Comparison of ENCODE assay signal across 8 cellular contexts in the genomic region with DNA sequence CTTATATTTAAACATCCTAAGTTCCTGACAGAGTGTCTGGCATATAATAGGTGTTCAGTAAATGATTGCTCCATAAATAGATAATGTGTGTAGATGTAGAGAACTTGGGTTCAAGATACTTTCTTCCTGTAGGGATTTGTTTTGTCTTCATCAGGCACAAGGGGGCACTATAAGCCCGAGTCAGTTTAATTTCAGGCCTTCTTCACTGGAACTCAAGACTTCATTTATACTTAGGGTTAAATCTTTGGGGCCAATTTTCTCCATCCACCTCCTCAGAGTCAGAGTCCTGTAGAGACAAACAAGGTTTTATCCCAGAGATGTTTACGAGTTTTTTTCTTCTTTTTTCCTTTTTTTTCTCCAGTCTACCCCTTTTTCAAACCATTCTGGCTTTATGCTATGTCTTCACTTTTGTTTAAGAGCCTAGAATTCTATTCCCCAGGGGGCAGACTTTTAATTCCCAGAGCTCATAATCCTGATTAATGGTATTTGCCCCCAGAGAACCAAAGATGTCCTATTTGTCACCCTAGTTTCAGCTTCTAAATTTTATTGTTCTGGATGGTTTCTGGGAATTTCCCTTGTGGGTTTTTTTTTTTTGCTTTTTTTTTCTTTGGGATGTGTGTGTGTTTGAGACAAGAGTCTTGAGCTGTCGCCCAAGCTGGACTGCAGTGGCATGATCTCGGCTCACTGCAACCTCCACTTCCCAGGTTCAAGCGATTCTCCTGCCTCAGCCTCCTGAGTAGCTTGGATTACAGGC.
DNase-seq lines count a peak whose midpoint lies in the region; ATAC-seq and TF ChIP-seq lines count a peak whose summit lies in the region.

No MANE protein-coding gene starts in this region.

- H3K4me1 Mint-ChIP-seq in type B pancreatic cell (ENCODE audit: unreplicated experiment), result peaks cover 21% of the 10 kb centered on the region

- no peaks in the 10 kb centered on the region for H3K36me3 ChIP-seq in HCT116 (ENCODE audit: control insufficient read depth in 1 of 2, insufficient read depth in 2 of 2, low read length in 2 of 2)
- H3K36me3 ChIP-seq in PC-3 (ENCODE audit: low read depth, low read length), result no peaks in the 10 kb centered on the region

- H3K9me2 ChIP-seq in HCT116 (ENCODE audit: insufficient read depth) (no peaks in the 10 kb centered on the region), PC-3 (replicated peaks; ENCODE audit: low read length) (no peaks in the 10 kb centered on the region)

- H3K4me3 ChIP-seq in HCT116 (replicated peaks in 1 of 2; ENCODE audit: low read depth in 1 of 2, low read length in 2 of 2) (no peak overlapping the region), PC-3 (ENCODE audit: low read length) (no peak overlapping the region), astrocyte of the spinal cord (ENCODE audit: low read depth, low read length) (no peak overlapping the region)

- in situ Hi-C loops in astrocyte of the spinal cord (cut with HindIII; ENCODE audit: low sequenced_read_pairs), result no loop called here

- CTCF ChIA-PET in HCT116 (lab: Charles Lee) (interaction anchor here (0.6 to 1.3 kb wide), 5 partner anchors 13 to 955 kb away, joined by 3 to 12 read pairs (median 3); a partner anchor contains a TSS), PC-3 (lab: Charles Lee) (interaction anchor here (0.7 to 1.1 kb wide), 4 partner anchors 22 to 420 kb away, joined by 4 to 6 read pairs (median 4); a partner anchor contains a TSS)

- peak; percentile 83 for TF ChIP-seq RAD21 in HCT116 (IDR thresholded peaks at IDR 0.05; ENCODE audit: low read depth)

- no peaks in the 10 kb centered on the region for H4K20me1 ChIP-seq in HCT116 (ENCODE audit: insufficient read depth)
- no peaks in the 10 kb centered on the region for H4K20me1 ChIP-seq in PC-3 (ENCODE audit: low read length)

- peak overlapping the region; percentile 77 for H3K4me3 Mint-ChIP-seq in type B pancreatic cell

- peak; percentile 62 to 75 (median 73) for TF ChIP-seq CTCF in HCT116 (IDR thresholded peaks at IDR 0.05 in 2 of 3, conservative IDR thresholded peaks at IDR 0.05 in 1 of 3; ENCODE audit: borderline replicate concordance in 1 of 3, insufficient read depth in 1 of 3, low read depth in 2 of 3, low read length in 2 of 3)
- TF ChIP-seq CTCF in PC-3 (conservative IDR thresholded peaks at IDR 0.05; ENCODE audit: low read depth, low read length), result peak; percentile 81
- TF ChIP-seq CTCF in astrocyte of the spinal cord (IDR thresholded peaks at IDR 0.05; ENCODE audit: low read depth, low read length), result peak; percentile 61
- peak; percentile 78 for TF ChIP-seq CTCF in type B pancreatic cell (conservative IDR thresholded peaks at IDR 0.05)

- POLR2A ChIA-PET in HCT116 (lab: Charles Lee) (interaction anchor here (0.7 to 2.5 kb wide), 3 partner anchors 13 to 22 kb away, joined by 3 to 26 read pairs (median 4); a partner anchor contains a TSS), PC-3 (lab: Charles Lee; ENCODE audit: unreplicated experiment) (interaction anchor here (0.7 kb wide), 1 partner anchor 146 kb away, joined by 12 read pairs; no protein-coding TSS in a partner anchor)

- H3K27ac Mint-ChIP-seq in type B pancreatic cell, result peak overlapping the region; percentile 75

- DNase-seq in D341Med (ENCODE audit: low spot score), result peak; percentile 54
- DNase-seq in HCT116 (ENCODE audit: low read depth, low spot score), result no peak
- peak; percentile 71 for DNase-seq in PC-3
- DNase-seq in astrocyte of the spinal cord (ENCODE audit: low read depth, low spot score), result peak; percentile 77
- DNase-seq in left lobe of liver (ENCODE audit: low spot score), result no peak
- no peak for DNase-seq in type B pancreatic cell (ENCODE audit: extremely low spot score, unreplicated experiment)
- no peak for DNase-seq in hepatic stellate cell (ENCODE audit: low spot score)

- no peak overlapping the region for H2AFZ ChIP-seq in HCT116 (ENCODE audit: low read depth, low read length, poor library complexity, severe bottlenecking)
- H2AFZ ChIP-seq in PC-3 (ENCODE audit: low read length), result no peak overlapping the region

- H3K27ac ChIP-seq in HCT116 (ENCODE audit: low read depth, low read length) (peak overlapping the region; percentile 46; the same call in 1 of the 2 replicates), PC-3 (ENCODE audit: low read length) (no peak overlapping the region)

- TF ChIP-seq POLR2A in HCT116 (IDR thresholded peaks at IDR 0.05; ENCODE audit: borderline replicate concordance, extremely low read depth, insufficient read depth, insufficient read length), result no peak

- peak overlapping the region; percentile 21; the same call in 1 of the 2 replicates for H3K4me2 ChIP-seq in HCT116 (ENCODE audit: low read length)
- H3K4me2 ChIP-seq in PC-3 (ENCODE audit: low read length), result no peak overlapping the region

- H3K79me2 ChIP-seq in HCT116 (ENCODE audit: insufficient read depth, low read length) (peaks cover 15% of the 10 kb centered on the region), PC-3 (ENCODE audit: low read length) (no peaks in the 10 kb centered on the region)

- H3K36me3 Mint-ChIP-seq in type B pancreatic cell, result no peaks in the 10 kb centered on the region

- H3K9me3 Mint-ChIP-seq in type B pancreatic cell, result no peaks in the 10 kb centered on the region

- no peaks in the 10 kb centered on the region for H3K9me3 ChIP-seq in HCT116 (ENCODE audit: control insufficient read depth in 1 of 2, insufficient read depth in 1 of 2, low read depth in 1 of 2, low read length in 2 of 2)
- H3K9me3 ChIP-seq in PC-3 (ENCODE audit: low read length), result no peaks in the 10 kb centered on the region

- peaks cover 11 to 28% of the 10 kb centered on the region in 2 experiments for H3K4me1 ChIP-seq in HCT116 (ENCODE audit: control insufficient read depth in 1 of 2, insufficient read depth in 2 of 2, low read length in 2 of 2)
- no peaks in the 10 kb centered on the region for H3K4me1 ChIP-seq in PC-3 (ENCODE audit: insufficient read depth, low read length)

- no peaks in the 10 kb centered on the region for H3K27me3 Mint-ChIP-seq in type B pancreatic cell

- RAD21 ChIA-PET in HCT116 (lab: Charles Lee; ENCODE audit: low non-redundant PET in 1 of 2, low total read pairs in 2 of 2, uncharacterized antibody in 2 of 2, unreplicated experiment in 2 of 2), result interaction anchor here in 1 of 2 experiments (0.7 kb wide), 1 partner anchor 430 kb away, joined by 6 read pairs; no protein-coding TSS in a partner anchor

- BruUV-seq in HCT116 (replicated peaks; lab: Mats Ljungman, UMichigan), result no TSS peak
- no TSS peak for BruUV-seq in PC-3 (replicated peaks; lab: Mats Ljungman, UMichigan)

- no peak overlapping the region for H3K9ac ChIP-seq in HCT116 (ENCODE audit: low read length)
- H3K9ac ChIP-seq in PC-3 (ENCODE audit: low read length), result no peak overlapping the region

- ATAC-seq in HCT116 (no peak), PC-3 (peak; percentile 57), left lobe of liver (peak; percentile 19), GM21367 (IDR thresholded peaks at IDR 0.05; ENCODE audit: unreplicated experiment) (no peak)

- H3F3A ChIP-seq in PC-3 (ENCODE audit: low read length, unreplicated experiment), result no peaks in the 10 kb centered on the region

- intact Hi-C loops in HCT116 (cut with micrococcal nuclease) (loop anchor here (2.0 to 10.0 kb wide), 4 partner anchors 13 to 419 kb away; a partner anchor contains a TSS), PC-3 (cut with micrococcal nuclease) (loop anchor here (2.0 kb wide), 1 partner anchor 19 kb away; no protein-coding TSS in a partner anchor)

- H3K27me3 ChIP-seq in HCT116 (ENCODE audit: insufficient read depth, low read length), result no peaks in the 10 kb centered on the region
- no peaks in the 10 kb centered on the region for H3K27me3 ChIP-seq in PC-3 (ENCODE audit: low read length)

TF ChIP-seq in HCT116, 20 proteins besides CTCF, POLR2A, EP300 and RAD21:
- TF ChIP-seq, protein P1, sequence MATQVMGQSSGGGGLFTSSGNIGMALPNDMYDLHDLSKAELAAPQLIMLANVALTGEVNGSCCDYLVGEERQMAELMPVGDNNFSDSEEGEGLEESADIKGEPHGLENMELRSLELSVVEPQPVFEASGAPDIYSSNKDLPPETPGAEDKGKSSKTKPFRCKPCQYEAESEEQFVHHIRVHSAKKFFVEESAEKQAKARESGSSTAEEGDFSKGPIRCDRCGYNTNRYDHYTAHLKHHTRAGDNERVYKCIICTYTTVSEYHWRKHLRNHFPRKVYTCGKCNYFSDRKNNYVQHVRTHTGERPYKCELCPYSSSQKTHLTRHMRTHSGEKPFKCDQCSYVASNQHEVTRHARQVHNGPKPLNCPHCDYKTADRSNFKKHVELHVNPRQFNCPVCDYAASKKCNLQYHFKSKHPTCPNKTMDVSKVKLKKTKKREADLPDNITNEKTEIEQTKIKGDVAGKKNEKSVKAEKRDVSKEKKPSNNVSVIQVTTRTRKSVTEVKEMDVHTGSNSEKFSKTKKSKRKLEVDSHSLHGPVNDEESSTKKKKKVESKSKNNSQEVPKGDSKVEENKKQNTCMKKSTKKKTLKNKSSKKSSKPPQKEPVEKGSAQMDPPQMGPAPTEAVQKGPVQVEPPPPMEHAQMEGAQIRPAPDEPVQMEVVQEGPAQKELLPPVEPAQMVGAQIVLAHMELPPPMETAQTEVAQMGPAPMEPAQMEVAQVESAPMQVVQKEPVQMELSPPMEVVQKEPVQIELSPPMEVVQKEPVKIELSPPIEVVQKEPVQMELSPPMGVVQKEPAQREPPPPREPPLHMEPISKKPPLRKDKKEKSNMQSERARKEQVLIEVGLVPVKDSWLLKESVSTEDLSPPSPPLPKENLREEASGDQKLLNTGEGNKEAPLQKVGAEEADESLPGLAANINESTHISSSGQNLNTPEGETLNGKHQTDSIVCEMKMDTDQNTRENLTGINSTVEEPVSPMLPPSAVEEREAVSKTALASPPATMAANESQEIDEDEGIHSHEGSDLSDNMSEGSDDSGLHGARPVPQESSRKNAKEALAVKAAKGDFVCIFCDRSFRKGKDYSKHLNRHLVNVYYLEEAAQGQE (IDR thresholded peaks at IDR 0.05; ENCODE audit: low read depth), result no peak
- TF ChIP-seq POLR2AphosphoS5 (IDR thresholded peaks at IDR 0.05; ENCODE audit: low read depth, low read length) (peak; percentile 22; the same call in 1 of the 2 replicates), CEBPB (IDR thresholded peaks at IDR 0.05; ENCODE audit: low read depth) (0 out of 2 replicates have a peak, but pooled peaks have one; percentile 25), CBX3 (IDR thresholded peaks at IDR 0.05; ENCODE audit: low read depth) (0 out of 2 replicates have a peak, but pooled peaks have one; percentile 28)

Comparison
In these comparisons a context has a peak if more than half of its experiments do, and no peak if none do; other contexts are left out.
1. DNase-seq: peak in D341Med (single experiment), PC-3 (single experiment) and astrocyte of the spinal cord (single experiment); none in HCT116 (single experiment), left lobe of liver (single experiment), type B pancreatic cell (single experiment) and hepatic stellate cell (single experiment).
2. ATAC-seq: peak in PC-3 (single experiment) and left lobe of liver (single experiment); none in HCT116 (single experiment) and GM21367 (single experiment).
3. Peak in every context shown above with its lines, with median percentiles within 50 percentile points of each other: CTCF ChIP-seq.